Comparison of ENCODE assay signal across 9 cellular contexts in genomic region chr7:71131256-71131752, GRCh38. TPM values are rescaled to one million over a fixed set of nuclear protein-coding genes. Genes with fewer than 3 reads are reported as not detected.
A peak's percentile ranks its signal among the peaks of the same experiment; 100 is the strongest.
DNase-seq lines count a peak whose midpoint lies in the region; ATAC-seq, FAIRE-seq and TF ChIP-seq lines count a peak whose summit lies in the region.
"Had no signal": no experiment of that assay in that cellular context is flagged by ENCODE, and none has a peak within 500 bp of the region (broad histone marks: within the 10 kb centered on the region; RNA-seq: fewer than 3 reads in every experiment).

No MANE protein-coding gene starts in this region.

- H3K9me3 Mint-ChIP-seq in type B pancreatic cell: no peaks in the 10 kb centered on the region

- peak overlapping the region; percentile 39 for H3K27ac Mint-ChIP-seq in type B pancreatic cell

- no peak for FAIRE-seq in GM19239 (lab: Jason Lieb, UNC)

- H3K4me2 ChIP-seq in SK-N-SH: no peak overlapping the region

- CTCF ChIA-PET in SK-N-SH (lab: Yijun Ruan, JAX): interaction anchor here (0.7 kb wide), 1 partner anchor 276 kb away, joined by 3 read pairs; no protein-coding TSS in a partner anchor

- no peaks in the 10 kb centered on the region for H3K36me3 Mint-ChIP-seq in type B pancreatic cell

- peak overlapping the region; percentile 11; the same call in 1 of the 2 replicates for H2AFZ ChIP-seq in SK-N-SH (ENCODE audit: low read depth)

- H3K27me3 ChIP-seq in SK-N-SH (ENCODE audit: insufficient read depth): no peaks in the 10 kb centered on the region

- no peaks in the 10 kb centered on the region; the same call in 1 of the 2 replicates for H3K9me3 ChIP-seq in SK-N-SH

- H3F3A ChIP-seq in SK-N-SH (replicated peaks; ENCODE audit: insufficient read depth): no peaks in the 10 kb centered on the region

- no peaks in the 10 kb centered on the region for H3K36me3 ChIP-seq in SK-N-SH (replicated peaks in 1 of 2; ENCODE audit: control insufficient read depth in 1 of 2, insufficient read depth in 2 of 2, low read length in 1 of 2)

- H3K4me3 Mint-ChIP-seq in type B pancreatic cell: peak overlapping the region; percentile 88

- no peaks in the 10 kb centered on the region for H3K9me2 ChIP-seq in SK-N-SH

- WGBS in SK-N-SH (ENCODE audit: low lambda C conversion rate): 7% methylated on average over 54 of the region's 62 CpGs

- H3K79me2 ChIP-seq in SK-N-SH (ENCODE audit: insufficient read depth): no peaks in the 10 kb centered on the region

- POLR2A ChIA-PET in SK-N-SH (lab: Yijun Ruan, JAX): no interaction called here

- ATAC-seq in SK-N-SH treated with all-trans-retinoic acid at 6 μM for 48 hours: no peak

- H3K27ac ChIP-seq in SK-N-SH (ENCODE audit: low read depth in 2 of 2, low read length in 1 of 2): no peak overlapping the region
- H3K27ac ChIP-seq in coronary artery: peak overlapping the region; percentile 54 to 79

- no peaks in the 10 kb centered on the region for H3K4me1 ChIP-seq in SK-N-SH (ENCODE audit: control insufficient read depth in 1 of 2, insufficient read depth in 2 of 2, low read depth in 1 of 2, low read length in 1 of 2)

- H3K27me3 Mint-ChIP-seq in type B pancreatic cell: peaks cover 52% of the 10 kb centered on the region

- H3K4me3 ChIP-seq in SK-N-SH (ENCODE audit: low read depth in 2 of 2, low read length in 1 of 2) (no peak overlapping the region), coronary artery (peak overlapping the region; percentile 79)

- H3K9ac ChIP-seq in SK-N-SH: no peak overlapping the region

- TF ChIP-seq EP300 in SK-N-SH (IDR thresholded peaks at IDR 0.05; ENCODE audit: borderline replicate concordance in 1 of 2, low read depth in 1 of 2, low read length in 1 of 2): no peak

- peaks cover 7% of the 10 kb centered on the region for H3K4me1 Mint-ChIP-seq in type B pancreatic cell (ENCODE audit: unreplicated experiment)

- no peaks in the 10 kb centered on the region for H4K20me1 ChIP-seq in SK-N-SH (ENCODE audit: insufficient read depth)

- no peak for TF ChIP-seq RAD21 in SK-N-SH (IDR thresholded peaks at IDR 0.05; ENCODE audit: low read length)

- TF ChIP-seq CTCF in SK-N-SH (IDR thresholded peaks at IDR 0.05) (no peak), coronary artery (IDR thresholded peaks at IDR 0.05) (peak; percentile 11), type B pancreatic cell (conservative IDR thresholded peaks at IDR 0.05) (peak; percentile 44)

- peak; percentile 69 for DNase-seq in SK-N-SH
- DNase-seq in coronary artery (ENCODE audit: low spot score): peak; percentile 76
- DNase-seq in mucosa of gallbladder (ENCODE audit: low spot score): peak; percentile 14
- peak; percentile 81 for DNase-seq in type B pancreatic cell (ENCODE audit: extremely low spot score, unreplicated experiment)
- no peak for DNase-seq in GM19239 (ENCODE audit: insufficient read length, low spot score)
- no peak for DNase-seq in amniotic stem cell (lab: John Stamatoyannopoulos, UW)
- no peak for DNase-seq in NCI-H2196 (lab: John Stamatoyannopoulos, UW; ENCODE audit: unreplicated experiment)

TF ChIP-seq in SK-N-SH, 30 proteins besides CTCF, POLR2A, EP300 and RAD21:
- TF ChIP-seq FOXJ3 (CRISPR knock-in tag; IDR thresholded peaks at IDR 0.05) (no peak), PBX3 (IDR thresholded peaks at IDR 0.05) (no peak), MXI1 (IDR thresholded peaks at IDR 0.05; ENCODE audit: low read depth, low read length) (no peak), YY1 (IDR thresholded peaks at IDR 0.05; ENCODE audit: low read depth) (no peak), EZH2phosphoT487 (IDR thresholded peaks at IDR 0.05; ENCODE audit: borderline replicate concordance, low read depth) (no peak), MAX (IDR thresholded peaks at IDR 0.05; ENCODE audit: low read depth) (no peak), RCOR1 (IDR thresholded peaks at IDR 0.05; ENCODE audit: low read length) (no peak), NRF1 (IDR thresholded peaks at IDR 0.05; ENCODE audit: low read depth, low read length) (no peak)

TF ChIP-seq in SK-N-SH treated with all-trans-retinoic acid at 6 μM for 48 hours, 23 proteins besides CTCF, POLR2A, EP300 and RAD21:
- no peak for TF ChIP-seq TSHZ2 (CRISPR knock-in tag; IDR thresholded peaks at IDR 0.05)
- no peak for TF ChIP-seq ZC3H10 (CRISPR knock-in tag; IDR thresholded peaks at IDR 0.05)

RNA-seq across cellular contexts. Expression of gene GALNT17, which starts 0.6 kb away (rescaled TPM):
- polyA plus RNA-seq in SK-N-SH (2012; rRNA removed): not detected in 2 replicates
- not detected in 2 replicates for polyA plus RNA-seq in SK-N-SH (2012; cell fraction: cytosol; rRNA removed)
- polyA plus RNA-seq in SK-N-SH (2012; cell fraction: nucleus; rRNA removed): not detected in 2 replicates
- total RNA-seq in mucosa of gallbladder: 1.7 TPM
- total RNA-seq in type B pancreatic cell (ENCODE audit: low replicate concordance): 20.2 and 21.9 TPM in 2 replicates
- polyA plus RNA-seq: BJ had no signal

Comparison
In these comparisons a context has a peak if more than half of its experiments do, and no peak if none do; other contexts are left out.
1. DNase-seq: peak in SK-N-SH (single experiment), coronary artery (single experiment), mucosa of gallbladder (single experiment) and type B pancreatic cell (single experiment); none in GM19239 (single experiment), amniotic stem cell (single experiment) and NCI-H2196 (single experiment).
2. H3K27ac ChIP-seq: peak in coronary artery (2 of 2); none in SK-N-SH (0 of 2).